In genomic region chr1:177932123-177932522, GRCh38 we compare ENCODE assay signal across 23 cellular contexts. TPM values are rescaled to one million over a fixed set of nuclear protein-coding genes. Genes with fewer than 3 reads are reported as not detected.
DNase-seq lines count a peak whose midpoint lies in the region; ATAC-seq and TF ChIP-seq lines count a peak whose summit lies in the region.
"Had no signal": no experiment of that assay in that cellular context is flagged by ENCODE, and none has a peak within 500 bp of the region (broad histone marks: within the 10 kb centered on the region; RNA-seq: fewer than 3 reads in every experiment).

No MANE protein-coding gene starts in this region.

- 77% methylated on average over 8 of the region's 8 CpGs for WGBS in mesenchymal stem cell
- no CpG with 5 or more reads among the region's 8 CpGs for WGBS in H9 (ENCODE audit: extremely low coverage, insufficient read length, low lambda C conversion rate)

- no peak overlapping the region for H2BK120ac ChIP-seq in mesenchymal stem cell (ENCODE audit: low read depth, low read length)
- no peak overlapping the region for H2BK120ac ChIP-seq in H9 (ENCODE audit: low read depth, low read length, poor library complexity, severe bottlenecking)

- H3K79me2 ChIP-seq in KMS-11 (ENCODE audit: insufficient read depth, low read depth) = no peaks in the 10 kb centered on the region
- no peaks in the 10 kb centered on the region for H3K79me2 ChIP-seq in neural progenitor cell (ENCODE audit: low read depth)
- H3K79me2 ChIP-seq in H9 (ENCODE audit: insufficient read depth, low read length) = no peaks in the 10 kb centered on the region

- peak overlapping the region; percentile 21 for H3K4me3 ChIP-seq in KMS-11 (IDR thresholded peaks at IDR 0.05; ENCODE audit: insufficient read depth, low read depth, low read length)
- H3K4me3 ChIP-seq in mesenchymal stem cell (ENCODE audit: insufficient read depth in 1 of 2, low read depth in 1 of 2, low read length in 2 of 2) = no peak overlapping the region
- no peak overlapping the region for H3K4me3 ChIP-seq in neural progenitor cell
- H3K4me3 ChIP-seq: A549; BLaER1 treated with 17β-estradiol and CSF1 and Interleukin-3, amounts not matched to agents 10 nM and 100 nM had no signal

- TF ChIP-seq CTCF in KMS-11 (conservative IDR thresholded peaks at IDR 0.05; ENCODE audit: low read depth, low read length) (no peak), neural progenitor cell (IDR thresholded peaks at IDR 0.05) (no peak), H9 (conservative IDR thresholded peaks at IDR 0.05) (no peak)

- no peaks in the 10 kb centered on the region for H3K23me2 ChIP-seq in H9 (ENCODE audit: insufficient read length, low read depth, low read length, poor library complexity, severe bottlenecking)

- H3K9me3 ChIP-seq in mesenchymal stem cell (ENCODE audit: control insufficient read depth, low read length) (no peaks in the 10 kb centered on the region), neural progenitor cell (ENCODE audit: low read depth) (no peaks in the 10 kb centered on the region), H9 (ENCODE audit: control insufficient read depth, low read depth, low read length) (no peaks in the 10 kb centered on the region)
- H3K9me3 ChIP-seq: A549; BE2C; BLaER1 treated with 17β-estradiol and CSF1 and Interleukin-3, amounts not matched to agents 10 nM and 100 nM had no signal

- H3K4me2 ChIP-seq in KMS-11 = peak overlapping the region; percentile 19; the same call in 1 of the 2 replicates
- no peak overlapping the region for H3K4me2 ChIP-seq in mesenchymal stem cell (ENCODE audit: low read length, poor library complexity, severe bottlenecking)
- H3K4me2 ChIP-seq in neural progenitor cell = no peak overlapping the region
- H3K4me2 ChIP-seq in H9 (ENCODE audit: insufficient read depth, insufficient read length, low read length) = no peak overlapping the region
- H3K4me2 ChIP-seq: A549; BLaER1 treated with 17β-estradiol and CSF1 and Interleukin-3, amounts not matched to agents 10 nM and 100 nM had no signal

- H3K4me1 ChIP-seq in KMS-11 (ENCODE audit: low read depth, poor library complexity, severe bottlenecking) (peaks cover 19% of the 10 kb centered on the region), mesenchymal stem cell (ENCODE audit: control insufficient read depth, insufficient read depth, low read depth, low read length) (peaks cover 2% of the 10 kb centered on the region), neural progenitor cell (peaks cover 11% of the 10 kb centered on the region), H9 (ENCODE audit: insufficient read depth, low read length) (no peaks in the 10 kb centered on the region)
- H3K4me1 ChIP-seq: BE2C; BLaER1 treated with 17β-estradiol and CSF1 and Interleukin-3, amounts not matched to agents 10 nM and 100 nM had no signal

- H3T11ph ChIP-seq in H9 (ENCODE audit: low read length) = no peak overlapping the region

- H4K20me1 ChIP-seq in KMS-11 (ENCODE audit: insufficient read depth) (no peaks in the 10 kb centered on the region), neural progenitor cell (ENCODE audit: low read depth) (no peaks in the 10 kb centered on the region), H9 (ENCODE audit: control insufficient read depth, insufficient read depth, insufficient read length) (no peaks in the 10 kb centered on the region)
- H4K20me1 ChIP-seq: BLaER1 treated with 17β-estradiol and CSF1 and Interleukin-3, amounts not matched to agents 10 nM and 100 nM had no signal

- no peak overlapping the region for H3K9ac ChIP-seq in KMS-11
- no peak overlapping the region for H3K9ac ChIP-seq in mesenchymal stem cell (ENCODE audit: low read length)
- H3K9ac ChIP-seq in neural progenitor cell = no peak overlapping the region
- H3K9ac ChIP-seq in H9 (ENCODE audit: extremely low read depth, insufficient read length, low read length) = no peak overlapping the region
- H3K9ac ChIP-seq: BLaER1 treated with 17β-estradiol and CSF1 and Interleukin-3, amounts not matched to agents 10 nM and 100 nM had no signal

- no peak overlapping the region for H3K23ac ChIP-seq in mesenchymal stem cell (ENCODE audit: low read length in 2 of 2)
- no peak overlapping the region for H3K23ac ChIP-seq in H9 (ENCODE audit: insufficient read length, low read depth, low read length)

- H3K79me1 ChIP-seq in mesenchymal stem cell (replicated peaks; ENCODE audit: low read length, poor library complexity, severe bottlenecking) = no peaks in the 10 kb centered on the region
- H3K79me1 ChIP-seq in H9 (ENCODE audit: insufficient read depth, low read depth, low read length, poor library complexity, severe bottlenecking) = no peaks in the 10 kb centered on the region

- peak overlapping the region; percentile 3 for H3K27ac Mint-ChIP-seq in neural progenitor cell
- no peak overlapping the region for H3K27ac Mint-ChIP-seq in H9
- H3K27ac Mint-ChIP-seq: CD4-positive, alpha-beta T cell; CD8-positive, alpha-beta memory T cell had no signal

- H3K4me1 Mint-ChIP-seq in neural progenitor cell (peaks cover 36% of the 10 kb centered on the region), H9 (peaks cover 9 to 11% of the 10 kb centered on the region in 2 experiments)
- H3K4me1 Mint-ChIP-seq: CD8-positive, alpha-beta memory T cell had no signal

- no peak for ATAC-seq in GM19023 (IDR thresholded peaks at IDR 0.05; ENCODE audit: unreplicated experiment)
- ATAC-seq: A549 had no signal

- H3K4ac ChIP-seq in mesenchymal stem cell (ENCODE audit: low read depth in 1 of 2, low read length in 2 of 2) (no peak overlapping the region), H9 (ENCODE audit: low read depth, low read length) (no peak overlapping the region)

- H3K18ac ChIP-seq in mesenchymal stem cell (ENCODE audit: low read depth in 1 of 2, low read length in 2 of 2) (no peak overlapping the region), H9 (ENCODE audit: insufficient read length, low read depth, low read length) (no peak overlapping the region)

- H2AK5ac ChIP-seq in mesenchymal stem cell (ENCODE audit: low read length, severe bottlenecking) (no peak overlapping the region), H9 (ENCODE audit: insufficient read length, low read length) (no peak overlapping the region)

- no peaks in the 10 kb centered on the region for H3F3A ChIP-seq in neural progenitor cell (ENCODE audit: low read depth)

- no peak overlapping the region for H3K4me3 Mint-ChIP-seq in neural progenitor cell
- no peak overlapping the region for H3K4me3 Mint-ChIP-seq in H9
- H3K4me3 Mint-ChIP-seq: CD14-positive monocyte; CD4-positive, alpha-beta T cell; CD8-positive, alpha-beta memory T cell had no signal

- H4K8ac ChIP-seq in mesenchymal stem cell (ENCODE audit: low read length) (no peak overlapping the region), H9 (replicated peaks; ENCODE audit: insufficient read length, low read depth, low read length) (no peak overlapping the region)

- H4K91ac ChIP-seq in mesenchymal stem cell (ENCODE audit: low read length) = no peak overlapping the region
- no peak overlapping the region for H4K91ac ChIP-seq in H9 (ENCODE audit: insufficient read length, low read depth, low read length)

- H3K9me3 Mint-ChIP-seq in neural progenitor cell (no peaks in the 10 kb centered on the region), H9 (no peaks in the 10 kb centered on the region)
- H3K9me3 Mint-ChIP-seq: CD14-positive monocyte; CD4-positive, alpha-beta T cell had no signal

- H3K36me3 ChIP-seq in KMS-11 (ENCODE audit: insufficient read depth) (no peaks in the 10 kb centered on the region), mesenchymal stem cell (ENCODE audit: control insufficient read depth in 1 of 2, insufficient read depth in 2 of 2, low read depth in 1 of 2, low read length in 2 of 2) (peaks cover 39 to 74% of the 10 kb centered on the region in 2 experiments), neural progenitor cell (no peaks in the 10 kb centered on the region)
- H3K36me3 ChIP-seq: BE2C; BLaER1 treated with 17β-estradiol and CSF1 and Interleukin-3, amounts not matched to agents 10 nM and 100 nM had no signal

- peaks cover 8% of the 10 kb centered on the region for H3K27me3 Mint-ChIP-seq in neural progenitor cell (ENCODE audit: insufficient read depth, low read depth)
- no peaks in the 10 kb centered on the region; the same call in 1 of the 2 replicates for H3K27me3 Mint-ChIP-seq in H9 (ENCODE audit: low read depth)
- H3K27me3 Mint-ChIP-seq: CD4-positive, alpha-beta T cell; CD8-positive, alpha-beta memory T cell had no signal

- H2BK20ac ChIP-seq in H9 (ENCODE audit: low read depth, low read length, poor library complexity, severe bottlenecking) = no peak overlapping the region

- H3K27ac ChIP-seq in KMS-11 (no peak overlapping the region), mesenchymal stem cell (ENCODE audit: low read length, poor library complexity, severe bottlenecking) (no peak overlapping the region), neural progenitor cell (no peak overlapping the region), H9 (ENCODE audit: insufficient read length, low read depth, low read length) (no peak overlapping the region)
- H3K27ac ChIP-seq: A549; BLaER1 treated with 17β-estradiol and CSF1 and Interleukin-3, amounts not matched to agents 10 nM and 100 nM had no signal

- H2BK12ac ChIP-seq in mesenchymal stem cell (ENCODE audit: low read length in 2 of 2) (no peak overlapping the region), H9 (ENCODE audit: insufficient read length, low read depth, low read length) (no peak overlapping the region)

- H3K27me3 ChIP-seq in KMS-11 (ENCODE audit: insufficient read depth, low read depth) (no peaks in the 10 kb centered on the region), mesenchymal stem cell (ENCODE audit: control insufficient read depth in 1 of 2, insufficient read depth in 1 of 2, low read length in 2 of 2) (no peaks in the 10 kb centered on the region), neural progenitor cell (no peaks in the 10 kb centered on the region), H9 (ENCODE audit: insufficient read depth, low read length) (no peaks in the 10 kb centered on the region)
- H3K27me3 ChIP-seq: BE2C; BLaER1 treated with 17β-estradiol and CSF1 and Interleukin-3, amounts not matched to agents 10 nM and 100 nM had no signal

- peak overlapping the region; percentile 5 for H2AFZ ChIP-seq in KMS-11 (ENCODE audit: low read depth)
- no peak overlapping the region for H2AFZ ChIP-seq in mesenchymal stem cell (ENCODE audit: low read depth, low read length)
- no peak overlapping the region for H2AFZ ChIP-seq in neural progenitor cell (replicated peaks)
- no peak overlapping the region for H2AFZ ChIP-seq in H9 (ENCODE audit: low read length)

- no peak overlapping the region for H3K56ac ChIP-seq in H9 (ENCODE audit: insufficient read length, low read depth, low read length)

- no peaks in the 10 kb centered on the region for H3K36me3 Mint-ChIP-seq in neural progenitor cell
- no peaks in the 10 kb centered on the region for H3K36me3 Mint-ChIP-seq in H9 (ENCODE audit: insufficient read depth in 1 of 3, low read depth in 3 of 3)
- H3K36me3 Mint-ChIP-seq: CD14-positive monocyte; CD8-positive, alpha-beta memory T cell had no signal

- no peak overlapping the region for H2BK5ac ChIP-seq in mesenchymal stem cell (ENCODE audit: low read depth, low read length, poor library complexity, severe bottlenecking)
- H2BK5ac ChIP-seq in H9 (ENCODE audit: insufficient read length, low read length) = no peak overlapping the region

- peak overlapping the region; percentile 55 for H2BK15ac ChIP-seq in mesenchymal stem cell (ENCODE audit: low read depth, poor library complexity, severe bottlenecking)
- H2BK15ac ChIP-seq in H9 (ENCODE audit: low read depth, low read length) = no peak overlapping the region

- peak; percentile 58 for DNase-seq in astrocyte of the hippocampus (ENCODE audit: low read depth, low spot score)
- no peak for DNase-seq in mesenchymal stem cell
- no peak for DNase-seq in neural progenitor cell (ENCODE audit: low spot score)
- no peak for DNase-seq in activated CD4-positive, CD25-positive, alpha-beta regulatory T cell (lab: John Stamatoyannopoulos, UW)
- DNase-seq in H9 = no peak
- no peak for DNase-seq in HuH-7.5 (ENCODE audit: low spot score)
- DNase-seq: 8988T; ACHN; AML-193; BE2C; CD4-positive, alpha-beta T cell; CD8-positive, alpha-beta memory T cell; DMS 273 treated with DMSO at 0.1 percent for 48 hours; DMS79; EL; GDM1; GOT3; HCEC 1CT had no signal

- H3K14ac ChIP-seq in mesenchymal stem cell (ENCODE audit: low read length in 2 of 2) = no peak overlapping the region
- H3K14ac ChIP-seq in H9 (ENCODE audit: insufficient read depth, low read length) = no peak overlapping the region

- no peak overlapping the region for H4K5ac ChIP-seq in H9 (ENCODE audit: insufficient read length, low read depth, low read length)

RNA-seq across cellular contexts. Expression of gene SEC16B, which starts 37.7 kb away (rescaled TPM):
- polyA plus RNA-seq in mesenchymal stem cell (2013, experiment 1 of 2) = 1.3 TPM
- polyA plus RNA-seq in mesenchymal stem cell (2013, experiment 2 of 2) = 1.8 TPM
- total RNA-seq in neural progenitor cell (ENCODE audit: low replicate concordance) = 0.67 and 0.74 TPM in 2 replicates
- 0.70 and 0.83 TPM in 2 replicates for total RNA-seq in H9 (2021)
- total RNA-seq: CD4-positive, alpha-beta T cell; CD8-positive, alpha-beta memory T cell had no signal
- polyA plus RNA-seq: CD8-positive, alpha-beta memory T cell had no signal
